8 cellular contexts compared by ENCODE assay signal in genomic region chr16:67244387-67245188, GRCh38. TPM values are rescaled to one million over a fixed set of nuclear protein-coding genes. Genes with fewer than 3 reads are reported as not detected.
DNase-seq lines count a peak whose midpoint lies in the region; ATAC-seq lines count a peak whose summit lies in the region.

No MANE protein-coding gene starts in this region.

- intact Hi-C loops in right cardiac atrium (cut with DNase I), result no loop called here

- H3K9ac ChIP-seq in SK-N-MC (ENCODE audit: insufficient read length), result no peak overlapping the region

- WGBS in right cardiac atrium, result 12% methylated on average over 5 of the region's 5 CpGs

- H3K9me3 Mint-ChIP-seq in activated naive CD8-positive, alpha-beta T cell (ENCODE audit: low read depth), result no peaks in the 10 kb centered on the region

- no peaks in the 10 kb centered on the region for H3K36me3 ChIP-seq in SK-N-MC (ENCODE audit: insufficient read depth, low read length)

- peak overlapping the region; percentile 42; the same call in 1 of the 2 replicates for H3K27ac ChIP-seq in SK-N-MC
- peak overlapping the region; percentile 93 for H3K27ac ChIP-seq in right cardiac atrium (ENCODE audit: low read length)

- DNase-seq in 8988T (peak; percentile 91), SK-N-MC (ENCODE audit: low read depth, low spot score) (no peak), right cardiac atrium (peak; percentile 79 to 86 (median 83)), NCI-H128 (lab: John Stamatoyannopoulos, UW; ENCODE audit: unreplicated experiment) (no peak)
- peak; percentile 67 for DNase-seq in stimulated activated CD4-positive, alpha-beta T cell treated with anti-CD3 and anti-CD28 coated beads, Interleukin-12 subunit alpha, Interleukin-12 subunit beta, amount 100 ng/mL, for 4 hours

- ATAC-seq in GM18868 (IDR thresholded peaks at IDR 0.05; ENCODE audit: unreplicated experiment) (peak; percentile 63), HG03103 (IDR thresholded peaks at IDR 0.05; ENCODE audit: low read depth, unreplicated experiment) (peak; percentile 39), right cardiac atrium (peak; percentile 1 to 20)

- no peaks in the 10 kb centered on the region for H3K27me3 Mint-ChIP-seq in activated naive CD8-positive, alpha-beta T cell

- no peaks in the 10 kb centered on the region for H3K36me3 Mint-ChIP-seq in activated naive CD8-positive, alpha-beta T cell

- peak overlapping the region; percentile 86 for H3K4me3 Mint-ChIP-seq in activated naive CD8-positive, alpha-beta T cell

- H3K9me3 ChIP-seq in SK-N-MC (ENCODE audit: low read depth, low read length), result no peaks in the 10 kb centered on the region
- no peaks in the 10 kb centered on the region for H3K9me3 ChIP-seq in right cardiac atrium (ENCODE audit: control insufficient read depth, low read length)

- H3K4me1 ChIP-seq in right cardiac atrium (ENCODE audit: control insufficient read depth, insufficient read depth, low read length), result peaks cover 28% of the 10 kb centered on the region

- no peaks in the 10 kb centered on the region for H3K27me3 ChIP-seq in right cardiac atrium (ENCODE audit: control insufficient read depth, insufficient read depth)

- peak overlapping the region; percentile 94 for H3K27ac Mint-ChIP-seq in activated naive CD8-positive, alpha-beta T cell

- H3K4me1 Mint-ChIP-seq in activated naive CD8-positive, alpha-beta T cell (ENCODE audit: low read depth), result peaks cover 37% of the 10 kb centered on the region

- 0 out of 2 replicates have a peak overlapping the region, but pooled peaks have one; percentile 12 for H3K4me3 ChIP-seq in SK-N-MC
- H3K4me3 ChIP-seq in right cardiac atrium (ENCODE audit: low read length), result no peak overlapping the region

RNA-seq across cellular contexts. Expression of gene FHOD1, which starts 2.7 kb away (rescaled TPM):
- total RNA-seq in right cardiac atrium, result 10 to 100 TPM; 16.9 to 32.1 (median 19.4) TPM
- polyA plus RNA-seq in right cardiac atrium, result 20.5 TPM

RNA-seq across cellular contexts. Expression of gene SLC9A5, which starts 4.2 kb away (rescaled TPM):
- 1 to 10 TPM; 2.2 to 2.9 (median 2.5) TPM for total RNA-seq in right cardiac atrium
- polyA plus RNA-seq in right cardiac atrium, result 1.9 TPM

RNA-seq across cellular contexts. Expression of gene TMEM208, which starts 17.7 kb away (rescaled TPM):
- 10 to 100 TPM; 15.4 to 26.2 (median 17.0) TPM for total RNA-seq in right cardiac atrium
- 43.5 TPM for polyA plus RNA-seq in right cardiac atrium

RNA-seq across cellular contexts. Expression of gene PLEKHG4, which starts 34.7 kb away (rescaled TPM):
- total RNA-seq in right cardiac atrium, result 1 to 10 TPM; 2.2 to 2.8 (median 2.5) TPM
- polyA plus RNA-seq in right cardiac atrium, result 2.2 TPM

RNA-seq across cellular contexts. Expression of gene ELMO3, which starts 45.7 kb away (rescaled TPM):
- under 1 TPM; 0.51 to 0.85 (median 0.76) TPM for total RNA-seq in right cardiac atrium
- 0.72 TPM for polyA plus RNA-seq in right cardiac atrium

Comparison
In these comparisons a context has a peak if more than half of its experiments do, and no peak if none do; other contexts are left out.
1. DNase-seq: peak in 8988T (single experiment), right cardiac atrium (3 of 3) and stimulated activated CD4-positive, alpha-beta T cell treated with anti-CD3 and anti-CD28 coated beads, Interleukin-12 subunit alpha, Interleukin-12 subunit beta, amount 100 ng/mL, for 4 hours (single experiment); none in SK-N-MC (single experiment) and NCI-H128 (single experiment).
2. ATAC-seq: peak in every context shown above with its lines; median percentile 63 in GM18868; 39 in HG03103; 10 in right cardiac atrium.